Comparison of ENCODE assay signal across 8 cellular contexts in the genomic region with DNA sequence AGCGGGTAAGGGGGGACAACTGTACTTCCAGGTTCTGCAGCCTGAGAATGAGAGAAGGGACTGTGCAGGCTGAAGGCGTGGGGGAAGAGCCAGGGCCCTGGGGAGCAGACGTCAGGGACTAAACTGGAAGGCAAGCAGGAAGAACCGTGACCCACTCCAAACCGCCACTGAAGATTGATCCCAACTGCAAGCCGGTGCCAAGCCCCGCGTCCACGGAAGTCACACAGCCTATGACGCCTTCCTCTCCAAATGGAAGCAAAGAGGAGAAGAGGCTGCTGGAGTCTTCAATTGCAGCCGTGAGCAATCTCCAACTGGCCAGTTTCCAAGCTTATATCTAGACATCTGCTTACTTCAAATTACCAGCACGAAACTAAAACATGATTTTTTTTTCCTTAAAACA. TPM values are rescaled to one million over a fixed set of nuclear protein-coding genes. Genes with fewer than 3 reads are reported as not detected.
DNase-seq lines count a peak whose midpoint lies in the region; ATAC-seq, FAIRE-seq and TF ChIP-seq lines count a peak whose summit lies in the region.
"Not testable (repeated sequence)": the region's sequence is repeated elsewhere in the genome, so short reads cannot be mapped to it uniquely, and the experiment has no call there.
"Had no signal": no experiment of that assay in that cellular context is flagged by ENCODE, and none has a peak within 500 bp of the region (broad histone marks: within the 10 kb centered on the region; RNA-seq: fewer than 3 reads in every experiment).

No MANE protein-coding gene starts in this region.

- H3K9me3 Mint-ChIP-seq in Calu3 (ENCODE audit: low read depth, unreplicated experiment) = not testable (repeated sequence)

- not testable (repeated sequence) for H3K4me3 Mint-ChIP-seq in Calu3 (ENCODE audit: low read depth, unreplicated experiment)

- WGBS in pancreas, 2 donors = no CpG with 5 or more reads among the region's 12 CpGs

- not testable (repeated sequence) for H3K36me3 Mint-ChIP-seq in Calu3 (ENCODE audit: insufficient read depth, unreplicated experiment)

- not testable (repeated sequence) for TF ChIP-seq CTCF in Calu3 (IDR thresholded peaks at IDR 0.05; ENCODE audit: unreplicated experiment); Panc1 (IDR thresholded peaks at IDR 0.05); left lung (IDR thresholded peaks at IDR 0.05); pancreas (IDR thresholded peaks at IDR 0.05); upper lobe of right lung (IDR thresholded peaks at IDR 0.05)

- H3K4me1 Mint-ChIP-seq in Calu3 (ENCODE audit: low read depth, unreplicated experiment) = not testable (repeated sequence)

- not testable (repeated sequence) for H3K36me3 ChIP-seq in Panc1 (ENCODE audit: control insufficient read depth, insufficient read depth, low read length); left lung; pancreas; upper lobe of right lung

- CTCF ChIA-PET in Calu3 (lab: Charles Lee); Panc1 (lab: Charles Lee): not testable (repeated sequence)

- BruUV-seq in Calu3 (replicated peaks; lab: Mats Ljungman, UMichigan) (TSS peak; percentile 84), Panc1 (replicated peaks; lab: Mats Ljungman, UMichigan) (TSS peak; percentile 93)

- H3K4me1 ChIP-seq in Panc1 (ENCODE audit: control insufficient read depth, insufficient read depth, low read length); left lung; pancreas; upper lobe of right lung: not testable (repeated sequence)

- in situ Hi-C loops in Panc1 (cut with HindIII; ENCODE audit: low pct_unique_long_range_greater_than_20kb, low sequenced_read_pairs) = not testable (repeated sequence)

- intact Hi-C loops in Calu3 (cut with micrococcal nuclease; ENCODE audit: unreplicated experiment); Panc1 (cut with micrococcal nuclease; ENCODE audit: unreplicated experiment); left cardiac atrium (cut with DNase I); left lung (cut with DNase I); pancreas (cut with DNase I); upper lobe of right lung (cut with DNase I): not testable (repeated sequence)

- not testable (repeated sequence) for H3K27me3 ChIP-seq in Panc1 (ENCODE audit: control insufficient read depth, insufficient read depth, low read length); left lung; pancreas; upper lobe of right lung

- FAIRE-seq in pancreas (lab: Jason Lieb, UNC) = not testable (repeated sequence)

- not testable (repeated sequence) for H3K4me3 ChIP-seq in Panc1 (ENCODE audit: low read depth in 2 of 2, low read length in 2 of 2); left lung; pancreas; upper lobe of right lung

- H3K27me3 Mint-ChIP-seq in Calu3 (ENCODE audit: unreplicated experiment) = not testable (repeated sequence)

- H3K27ac Mint-ChIP-seq in Calu3 (ENCODE audit: unreplicated experiment) = not testable (repeated sequence)

- not testable (repeated sequence) for H3K27ac ChIP-seq in Panc1 (ENCODE audit: low read length); left lung; pancreas; upper lobe of right lung

- peak; percentile 9 for ATAC-seq in Panc1
- ATAC-seq in esophagus mucosa = peak; percentile 38
- ATAC-seq in left cardiac atrium = peak; percentile 55 to 72
- peak; percentile 46 for ATAC-seq in left lung
- ATAC-seq in pancreas = peak; percentile 12 to 43 (median 34)
- ATAC-seq in upper lobe of right lung = peak; percentile 5

- H3K9me3 ChIP-seq in Panc1 (ENCODE audit: control insufficient read depth, insufficient read depth, low read depth, low read length); left lung; pancreas; upper lobe of right lung: not testable (repeated sequence)

- not testable (repeated sequence) for DNase-seq in Calu3; Panc1 (ENCODE audit: low read depth, low spot score); left cardiac atrium; left lung; pancreas; upper lobe of right lung

- POLR2A ChIA-PET in Panc1 (lab: Charles Lee) = not testable (repeated sequence)

RNA-seq across cellular contexts. Expression of a gene that starts 1.6 kb away (rescaled TPM):
- 5.8 and 9.0 TPM in 2 replicates for total RNA-seq in Calu3 (2022)
- 18.8 TPM for total RNA-seq in Panc1 (2021; ENCODE audit: unreplicated experiment)
- polyA plus RNA-seq in Panc1 (2012; ENCODE audit: insufficient read length) = 8.1 TPM
- 10.2 TPM for total RNA-seq in esophagus mucosa
- total RNA-seq in left cardiac atrium = 10 to 100 TPM in 1 of 2 donors, 1 to 10 TPM in 1; 9.1 to 19.1 TPM
- 10 to 100 TPM; 13.0 to 14.2 TPM for total RNA-seq in left lung
- total RNA-seq in pancreas = 10 to 100 TPM; 11.3 to 19.6 (median 15.8) TPM
- 10 to 100 TPM; 19.0 to 19.5 TPM for polyA plus RNA-seq in pancreas
- total RNA-seq in upper lobe of right lung = 22.2 TPM
- total RNA-seq: HT1080 had no signal

Comparison
In these comparisons a context has a peak if more than half of its experiments do, and no peak if none do; other contexts are left out.
1. ATAC-seq: peak in every context shown above with its lines; median percentile 64 in left cardiac atrium; 46 in left lung; 38 in esophagus mucosa; 34 in pancreas; 9 in Panc1; 5 in upper lobe of right lung.